In genomic region chr5:171137768-171138540, GRCh38 we compare ENCODE assay signal across 25 cellular contexts.
DNase-seq lines count a peak whose midpoint lies in the region; ATAC-seq and TF ChIP-seq lines count a peak whose summit lies in the region.
"Had no signal": no experiment of that assay in that cellular context is flagged by ENCODE, and none has a peak within 500 bp of the region (broad histone marks: within the 10 kb centered on the region; RNA-seq: fewer than 3 reads in every experiment).

No MANE protein-coding gene starts in this region.

- H3K36me3 ChIP-seq in ACC112 (ENCODE audit: insufficient read depth, low read length) (no peaks in the 10 kb centered on the region), MG63 (no peaks in the 10 kb centered on the region), kidney epithelial cell (ENCODE audit: control insufficient read depth, insufficient read depth, low read length) (no peaks in the 10 kb centered on the region)
- H3K36me3 ChIP-seq in CD8-positive, alpha-beta memory T cell (ENCODE audit: insufficient read depth, low read length) = no peaks in the 10 kb centered on the region
- H3K36me3 ChIP-seq: upper lobe of left lung had no signal

- H3K27me3 ChIP-seq in ACC112 (ENCODE audit: insufficient read depth, low read length) (no peaks in the 10 kb centered on the region), MG63 (no peaks in the 10 kb centered on the region), kidney epithelial cell (ENCODE audit: control insufficient read depth, insufficient read depth, low read length) (no peaks in the 10 kb centered on the region)
- H3K27me3 ChIP-seq in CD8-positive, alpha-beta memory T cell (ENCODE audit: insufficient read depth, low read length, poor library complexity, severe bottlenecking) = no peaks in the 10 kb centered on the region
- H3K27me3 ChIP-seq: upper lobe of left lung had no signal

- peak overlapping the region; percentile 52 for H3K27ac ChIP-seq in ACC112 (ENCODE audit: low read depth, low read length)
- no peak overlapping the region for H3K27ac ChIP-seq in CD8-positive, alpha-beta memory T cell (ENCODE audit: low read depth, low read length)
- H3K27ac ChIP-seq: HL-60, KMS-11, upper lobe of left lung had no signal

- peaks cover 3 to 8% of the 10 kb centered on the region in 2 donors for H3K27me3 Mint-ChIP-seq in CD8-positive, alpha-beta memory T cell
- H3K27me3 Mint-ChIP-seq: brain had no signal

- H3K4me1 Mint-ChIP-seq in CD8-positive, alpha-beta memory T cell = no peaks in the 10 kb centered on the region
- H3K4me1 Mint-ChIP-seq: mesothelial cell of epicardium; stimulated activated effector memory CD8-positive, alpha-beta T cell treated with anti-CD3 and anti-CD28 coated beads, Interleukin-12 subunit alpha, Interleukin-12 subunit beta, amount 100 ng/mL, for 72 hours had no signal

- ATAC-seq in HG03457 (IDR thresholded peaks at IDR 0.05; ENCODE audit: unreplicated experiment) = no peak
- ATAC-seq: stimulated activated effector memory CD8-positive, alpha-beta T cell treated with anti-CD3 and anti-CD28 coated beads, Interleukin-12 subunit alpha, Interleukin-12 subunit beta, amount 100 ng/mL, for 72 hours had no signal

- peaks cover 0 to 6% (median 0%) of the 10 kb centered on the region in 5 donors for H3K9me3 Mint-ChIP-seq in CD8-positive, alpha-beta memory T cell
- H3K9me3 Mint-ChIP-seq: brain; mesothelial cell of epicardium; stimulated activated effector memory CD8-positive, alpha-beta T cell treated with anti-CD3 and anti-CD28 coated beads, Interleukin-12 subunit alpha, Interleukin-12 subunit beta, amount 100 ng/mL, for 72 hours; T-helper 2 cell treated with Interferon-gamma antibody and Interleukin-4, amounts not matched to agents 5 μg/mL and 100 μg/mL, for 36 hours had no signal

- no peak overlapping the region for H3K4me3 Mint-ChIP-seq in CD8-positive, alpha-beta memory T cell
- H3K4me3 Mint-ChIP-seq: brain; mesothelial cell of epicardium; stimulated activated effector memory CD8-positive, alpha-beta T cell treated with anti-CD3 and anti-CD28 coated beads, Interleukin-12 subunit alpha, Interleukin-12 subunit beta, amount 100 ng/mL, for 72 hours; T-helper 2 cell treated with Interferon-gamma antibody and Interleukin-4, amounts not matched to agents 5 μg/mL and 100 μg/mL, for 36 hours had no signal

- CTCF ChIA-PET in CD8-positive, alpha-beta memory T cell (lab: Charles Lee) = no interaction called here

- DNase-seq in MG63 (peak; percentile 27), dedifferentiated amniotic fluid mesenchymal stem cell (ENCODE audit: extremely low spot score) (peak; percentile 55), kidney epithelial cell (ENCODE audit: low read depth) (peak; percentile 50), NCI-H1417 treated with DMSO at 0.1 percent for 48 hours (lab: John Stamatoyannopoulos, UW) (no peak)
- DNase-seq in CD8-positive, alpha-beta memory T cell = no peak
- DNase-seq in activated CD8-positive, alpha-beta memory T cell treated with anti-CD3 and anti-CD28 coated beads for 24 hours = no peak
- DNase-seq: activated CD4-positive, CD25-positive, alpha-beta regulatory T cell treated with anti-CD3 and anti-CD28 coated beads, Interleukin-2, amount 50 U/mL, for 72 hours; Calu3; effector CD8-positive, alpha-beta T cell; glutamatergic neuron; islet precursor cell; NCI-H1436 treated with DMSO at 0.1 percent for 48 hours; NCI-H446 treated with DMSO at 0.1 percent for 48 hours; occipital lobe; SHP77 treated with DMSO at 0.1 percent for 48 hours; upper lobe of left lung had no signal

- no peak overlapping the region for H3K27ac Mint-ChIP-seq in CD8-positive, alpha-beta memory T cell
- H3K27ac Mint-ChIP-seq: brain; mesothelial cell of epicardium; stimulated activated effector memory CD8-positive, alpha-beta T cell treated with anti-CD3 and anti-CD28 coated beads, Interleukin-12 subunit alpha, Interleukin-12 subunit beta, amount 100 ng/mL, for 72 hours; T-helper 2 cell treated with Interferon-gamma antibody and Interleukin-4, amounts not matched to agents 5 μg/mL and 100 μg/mL, for 36 hours had no signal

- H3K4me1 ChIP-seq in ACC112 (ENCODE audit: control insufficient read depth, insufficient read depth, low read length, unreplicated experiment) = peaks cover 8% of the 10 kb centered on the region
- H3K4me1 ChIP-seq in CD8-positive, alpha-beta memory T cell (ENCODE audit: insufficient read depth, low read length) = no peaks in the 10 kb centered on the region
- H3K4me1 ChIP-seq: upper lobe of left lung had no signal

- no peaks in the 10 kb centered on the region for H3K9me3 ChIP-seq in MG63
- no peaks in the 10 kb centered on the region for H3K9me3 ChIP-seq in CD8-positive, alpha-beta memory T cell (ENCODE audit: low read length)
- H3K9me3 ChIP-seq: upper lobe of left lung had no signal

- POLR2A ChIA-PET in CD8-positive, alpha-beta memory T cell (lab: Charles Lee) = no interaction called here

- H3K79me2 ChIP-seq in ACC112 (ENCODE audit: control insufficient read depth, insufficient read depth, low read length, unreplicated experiment) = no peaks in the 10 kb centered on the region

- TF ChIP-seq CTCF in kidney epithelial cell (IDR thresholded peaks at IDR 0.05; ENCODE audit: insufficient read depth, low read length, poor library complexity, severe bottlenecking) = no peak

- no peaks in the 10 kb centered on the region for H3K36me3 Mint-ChIP-seq in CD8-positive, alpha-beta memory T cell
- H3K36me3 Mint-ChIP-seq: brain; mesothelial cell of epicardium; stimulated activated effector memory CD8-positive, alpha-beta T cell treated with anti-CD3 and anti-CD28 coated beads, Interleukin-12 subunit alpha, Interleukin-12 subunit beta, amount 100 ng/mL, for 72 hours had no signal

- no peak overlapping the region for H2AFZ ChIP-seq in ACC112 (ENCODE audit: low read length, unreplicated experiment)

- H3K4me3 ChIP-seq in ACC112 (ENCODE audit: low read depth, low read length) (no peak overlapping the region), MG63 (no peak overlapping the region), kidney epithelial cell (ENCODE audit: low read depth, low read length) (no peak overlapping the region)
- no peak overlapping the region for H3K4me3 ChIP-seq in CD8-positive, alpha-beta memory T cell (ENCODE audit: low read length)
- H3K4me3 ChIP-seq: smooth muscle cell, upper lobe of left lung had no signal

Comparison
In these comparisons a context has a peak if more than half of its experiments do, and no peak if none do; other contexts are left out.
1. DNase-seq: peak in MG63 (single experiment), dedifferentiated amniotic fluid mesenchymal stem cell (single experiment) and kidney epithelial cell (single experiment); none in NCI-H1417 treated with DMSO at 0.1 percent for 48 hours (single experiment), CD8-positive, alpha-beta memory T cell (0 of 5) and activated CD8-positive, alpha-beta memory T cell treated with anti-CD3 and anti-CD28 coated beads for 24 hours (single experiment).